In genomic region chr19:29667941-29668340, GRCh38 we compare ENCODE assay signal across 1 cellular context.
TF ChIP-seq lines count a peak whose summit lies in the region.

No MANE protein-coding gene starts in this region.

TF ChIP-seq in IMR-90, 13 proteins besides CTCF, POLR2A, EP300 and RAD21 (continued from another document):
- no peak for TF ChIP-seq USF2 (IDR thresholded peaks at IDR 0.05; ENCODE audit: low read depth, low read length)
- TF ChIP-seq ELK1 (IDR thresholded peaks at IDR 0.05; ENCODE audit: borderline replicate concordance, low read depth, low read length) = no peak
- TF ChIP-seq MXI1 (IDR thresholded peaks at IDR 0.05; ENCODE audit: borderline replicate concordance, low read depth, low read length) = no peak
- no peak for TF ChIP-seq BHLHE40 (IDR thresholded peaks at IDR 0.05; ENCODE audit: low read depth, low read length)
- TF ChIP-seq NFE2L2 (IDR thresholded peaks at IDR 0.05; ENCODE audit: low read depth, low read length) = no peak
TF ChIP-seq in IMR-90: peak in this region for 0.
